Comparison of ENCODE assay signal across 1 cellular context in genomic region chr6:41548098-41548840, GRCh38.
TF ChIP-seq lines count a peak whose summit lies in the region.

No MANE protein-coding gene starts in this region.

TF ChIP-seq in A549, 52 proteins besides CTCF, POLR2A, EP300 and RAD21 (continued from another document):
- TF ChIP-seq, protein P1, sequence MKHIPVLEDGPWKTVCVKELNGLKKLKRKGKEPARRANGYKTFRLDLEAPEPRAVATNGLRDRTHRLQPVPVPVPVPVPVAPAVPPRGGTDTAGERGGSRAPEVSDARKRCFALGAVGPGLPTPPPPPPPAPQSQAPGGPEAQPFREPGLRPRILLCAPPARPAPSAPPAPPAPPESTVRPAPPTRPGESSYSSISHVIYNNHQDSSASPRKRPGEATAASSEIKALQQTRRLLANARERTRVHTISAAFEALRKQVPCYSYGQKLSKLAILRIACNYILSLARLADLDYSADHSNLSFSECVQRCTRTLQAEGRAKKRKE (CRISPR knock-in tag; IDR thresholded peaks at IDR 0.05; ENCODE audit: low read depth): no peak
- TF ChIP-seq EHF (CRISPR knock-in tag; IDR thresholded peaks at IDR 0.05) (no peak), POLR2AphosphoS2 (conservative IDR thresholded peaks at IDR 0.05; ENCODE audit: low read length) (no peak), EHMT2 (IDR thresholded peaks at IDR 0.05; ENCODE audit: low read depth) (no peak), FOSL2 (IDR thresholded peaks at IDR 0.05) (no peak), FOSL2 (CRISPR knock-in tag; IDR thresholded peaks at IDR 0.05) (no peak), CBX8 (IDR thresholded peaks at IDR 0.05) (no peak), RCOR1 (IDR thresholded peaks at IDR 0.05; ENCODE audit: low read depth, low read length) (no peak), ZFP36 (IDR thresholded peaks at IDR 0.05; ENCODE audit: borderline replicate concordance, partially characterized antibody) (no peak), ZNF302 (CRISPR knock-in tag; IDR thresholded peaks at IDR 0.05) (no peak)
- TF ChIP-seq, protein P2, sequence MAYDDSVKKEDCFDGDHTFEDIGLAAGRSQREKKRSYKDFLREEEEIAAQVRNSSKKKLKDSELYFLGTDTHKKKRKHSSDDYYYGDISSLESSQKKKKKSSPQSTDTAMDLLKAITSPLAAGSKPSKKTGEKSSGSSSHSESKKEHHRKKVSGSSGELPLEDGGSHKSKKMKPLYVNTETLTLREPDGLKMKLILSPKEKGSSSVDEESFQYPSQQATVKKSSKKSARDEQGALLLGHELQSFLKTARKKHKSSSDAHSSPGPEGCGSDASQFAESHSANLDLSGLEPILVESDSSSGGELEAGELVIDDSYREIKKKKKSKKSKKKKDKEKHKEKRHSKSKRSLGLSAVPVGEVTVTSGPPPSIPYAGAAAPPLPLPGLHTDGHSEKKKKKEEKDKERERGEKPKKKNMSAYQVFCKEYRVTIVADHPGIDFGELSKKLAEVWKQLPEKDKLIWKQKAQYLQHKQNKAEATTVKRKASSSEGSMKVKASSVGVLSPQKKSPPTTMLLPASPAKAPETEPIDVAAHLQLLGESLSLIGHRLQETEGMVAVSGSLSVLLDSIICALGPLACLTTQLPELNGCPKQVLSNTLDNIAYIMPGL (CRISPR knock-in tag; IDR thresholded peaks at IDR 0.05; ENCODE audit: borderline replicate concordance): no peak
